ENCODE assay signal across 10 cellular contexts in genomic region chr12:121925361-121925725, GRCh38. TPM values are rescaled to one million over a fixed set of nuclear protein-coding genes. Genes with fewer than 3 reads are reported as not detected.
A peak's percentile ranks its signal among the peaks of the same experiment; 100 is the strongest.
DNase-seq lines count a peak whose midpoint lies in the region; ATAC-seq, FAIRE-seq and TF ChIP-seq lines count a peak whose summit lies in the region.
"Had no signal": no experiment of that assay in that cellular context is flagged by ENCODE, and none has a peak within 500 bp of the region (broad histone marks: within the 10 kb centered on the region; RNA-seq: fewer than 3 reads in every experiment).

No MANE protein-coding gene starts in this region.

- FAIRE-seq in kidney (lab: Jason Lieb, UNC): no peak

- no peaks in the 10 kb centered on the region for H4K20me1 ChIP-seq in H9 (ENCODE audit: control insufficient read depth, insufficient read depth, insufficient read length)

- no peak overlapping the region for H3K14ac ChIP-seq in H9 (ENCODE audit: insufficient read depth, low read length)

- intact Hi-C loops in body of pancreas (cut with DNase I): loop anchor here (10.0 kb wide), 1 partner anchor 269 kb away; no protein-coding TSS in a partner anchor
- intact Hi-C loops in kidney (cut with DNase I): no loop called here
- intact Hi-C loops in spleen (cut with DNase I; ENCODE audit: low total_unique reads): no loop called here

- H3K4me1 Mint-ChIP-seq in H9: peaks cover 26 to 33% of the 10 kb centered on the region in 2 experiments
- H3K4me1 Mint-ChIP-seq in activated naive CD8-positive, alpha-beta T cell treated with anti-CD3 and anti-CD28 coated beads for 36 hours: peaks cover 3% of the 10 kb centered on the region
- H3K4me1 Mint-ChIP-seq: immature natural killer cell had no signal

- no peak overlapping the region for H2BK120ac ChIP-seq in H9 (ENCODE audit: low read depth, low read length, poor library complexity, severe bottlenecking)

- no peak overlapping the region for H2AFZ ChIP-seq in H9 (ENCODE audit: low read length)

- H3K36me3 ChIP-seq in body of pancreas (replicated peaks in 1 of 2; ENCODE audit: insufficient read depth in 1 of 2, low read depth in 2 of 2) (no peaks in the 10 kb centered on the region), kidney (ENCODE audit: control insufficient read depth in 1 of 2, insufficient read depth in 2 of 2, low read length in 2 of 2) (no peaks in the 10 kb centered on the region), spleen (no peaks in the 10 kb centered on the region)

- no peaks in the 10 kb centered on the region for H3K9me3 ChIP-seq in H9 (ENCODE audit: control insufficient read depth, low read depth, low read length)
- H3K9me3 ChIP-seq in body of pancreas: no peaks in the 10 kb centered on the region
- H3K9me3 ChIP-seq in kidney (ENCODE audit: control insufficient read depth in 1 of 2, low read length in 2 of 2): no peaks in the 10 kb centered on the region
- H3K9me3 ChIP-seq in spleen: no peaks in the 10 kb centered on the region

- WGBS in H9 (ENCODE audit: extremely low coverage, insufficient read length, low lambda C conversion rate): no CpG with 5 or more reads among the region's 7 CpGs
- WGBS in body of pancreas, 2 donors: 55 to 67% methylated on average over 7 of the region's 7 CpGs
- 54 to 77% (median 72%) methylated on average over 7 of the region's 7 CpGs for WGBS in spleen, 5 donors

- H3K27ac ChIP-seq in H9 (ENCODE audit: insufficient read length, low read depth, low read length) (no peak overlapping the region), body of pancreas (peak overlapping the region in 3 of 4 donors; percentile 36 to 58 (median 57)), kidney (ENCODE audit: low read depth in 2 of 2, low read length in 2 of 2) (peak overlapping the region; percentile 63 to 79), spleen (peak overlapping the region in 7 of 8 donors; percentile 14 to 73 (median 63))

- H3K4me3 Mint-ChIP-seq in H9: no peak overlapping the region
- no peak overlapping the region for H3K4me3 Mint-ChIP-seq in activated naive CD8-positive, alpha-beta T cell treated with anti-CD3 and anti-CD28 coated beads for 36 hours
- H3K4me3 Mint-ChIP-seq: central memory CD8-positive, alpha-beta T cell; immature natural killer cell had no signal

- H3K4me1 ChIP-seq in H9 (ENCODE audit: insufficient read depth, low read length) (peaks cover 8% of the 10 kb centered on the region), body of pancreas (peaks cover 3% of the 10 kb centered on the region), kidney (ENCODE audit: control insufficient read depth in 1 of 2, insufficient read depth in 1 of 2, low read depth in 1 of 2, low read length in 2 of 2) (peaks cover 0 to 2% of the 10 kb centered on the region in 2 donors), spleen (peaks cover 13 to 23% (median 15%) of the 10 kb centered on the region in 6 donors)

- ATAC-seq in body of pancreas: no peak

- no peak overlapping the region for H4K91ac ChIP-seq in H9 (ENCODE audit: insufficient read length, low read depth, low read length)

- TF ChIP-seq CTCF in H9 (conservative IDR thresholded peaks at IDR 0.05) (no peak), body of pancreas (IDR thresholded peaks at IDR 0.05) (no peak), kidney (IDR thresholded peaks at IDR 0.05; ENCODE audit: borderline replicate concordance, extremely low read depth, insufficient read depth) (no peak), spleen (IDR thresholded peaks at IDR 0.05 in 8 of 11, conservative IDR thresholded peaks at IDR 0.05 in 3 of 11) (no peak)

- no peak overlapping the region for H3K4ac ChIP-seq in H9 (ENCODE audit: low read depth, low read length)

- no peak overlapping the region for H2AK5ac ChIP-seq in H9 (ENCODE audit: insufficient read length, low read length)

- H3K23ac ChIP-seq in H9 (ENCODE audit: insufficient read length, low read depth, low read length): no peak overlapping the region

- H3K79me1 ChIP-seq in H9 (ENCODE audit: insufficient read depth, low read depth, low read length, poor library complexity, severe bottlenecking): no peaks in the 10 kb centered on the region

- peak overlapping the region; percentile 5 for H3K4me2 ChIP-seq in H9 (ENCODE audit: insufficient read depth, insufficient read length, low read length)

- H3K27me3 ChIP-seq in H9 (ENCODE audit: insufficient read depth, low read length) (no peaks in the 10 kb centered on the region), body of pancreas (no peaks in the 10 kb centered on the region), spleen (replicated peaks in 1 of 7) (no peaks in the 10 kb centered on the region)

- no peak overlapping the region for H4K8ac ChIP-seq in H9 (replicated peaks; ENCODE audit: insufficient read length, low read depth, low read length)

- H3K9ac ChIP-seq in H9 (ENCODE audit: extremely low read depth, insufficient read length, low read length): no peak overlapping the region
- no peak overlapping the region for H3K9ac ChIP-seq in kidney (ENCODE audit: low read length in 2 of 2)

- H3K4me3 ChIP-seq in body of pancreas (no peak overlapping the region), kidney (ENCODE audit: low read length in 2 of 2) (no peak overlapping the region), spleen (no peak overlapping the region)

- H3K9me3 Mint-ChIP-seq in H9: no peaks in the 10 kb centered on the region
- H3K9me3 Mint-ChIP-seq in activated naive CD8-positive, alpha-beta T cell treated with anti-CD3 and anti-CD28 coated beads for 36 hours: no peaks in the 10 kb centered on the region
- H3K9me3 Mint-ChIP-seq: central memory CD8-positive, alpha-beta T cell; immature natural killer cell had no signal

- no peak overlapping the region for H2BK5ac ChIP-seq in H9 (ENCODE audit: insufficient read length, low read length)

- no peak overlapping the region for H2BK12ac ChIP-seq in H9 (ENCODE audit: insufficient read length, low read depth, low read length)

- H3K23me2 ChIP-seq in H9 (ENCODE audit: insufficient read length, low read depth, low read length, poor library complexity, severe bottlenecking): no peaks in the 10 kb centered on the region

- no peak overlapping the region for H3T11ph ChIP-seq in H9 (ENCODE audit: low read length)

- H3K79me2 ChIP-seq in H9 (ENCODE audit: insufficient read depth, low read length): no peaks in the 10 kb centered on the region

- DNase-seq in H9 (no peak), body of pancreas (no peak), kidney (no peak), spleen (no peak), OCI-M1 (lab: John Stamatoyannopoulos, UW) (no peak), mesenteric fat pad (ENCODE audit: low spot score) (no peak), NCI-H524 treated with DMSO at 0.1 percent for 48 hours (lab: John Stamatoyannopoulos, UW) (no peak)
- DNase-seq in activated naive CD8-positive, alpha-beta T cell treated with anti-CD3 and anti-CD28 coated beads for 36 hours: no peak
- DNase-seq: immature natural killer cell had no signal

- H3K27me3 Mint-ChIP-seq in H9 (ENCODE audit: low read depth): peaks cover 5% of the 10 kb centered on the region; the same call in 1 of the 2 replicates
- no peaks in the 10 kb centered on the region for H3K27me3 Mint-ChIP-seq in activated naive CD8-positive, alpha-beta T cell treated with anti-CD3 and anti-CD28 coated beads for 36 hours
- H3K27me3 Mint-ChIP-seq: central memory CD8-positive, alpha-beta T cell had no signal

- no peak overlapping the region for H3K18ac ChIP-seq in H9 (ENCODE audit: insufficient read length, low read depth, low read length)

- peak overlapping the region in 1 of 3 experiments; percentile 87; a peak in 2 of 7 replicates for H3K27ac Mint-ChIP-seq in H9
- H3K27ac Mint-ChIP-seq in activated naive CD8-positive, alpha-beta T cell treated with anti-CD3 and anti-CD28 coated beads for 36 hours: no peak overlapping the region
- H3K27ac Mint-ChIP-seq: immature natural killer cell had no signal

- no peak overlapping the region for H4K5ac ChIP-seq in H9 (ENCODE audit: insufficient read length, low read depth, low read length)

- TF ChIP-seq POLR2A in body of pancreas (IDR thresholded peaks at IDR 0.05) (no peak), spleen (IDR thresholded peaks at IDR 0.05) (no peak)

- no peak overlapping the region for H2BK15ac ChIP-seq in H9 (ENCODE audit: low read depth, low read length)

- H2BK20ac ChIP-seq in H9 (ENCODE audit: low read depth, low read length, poor library complexity, severe bottlenecking): no peak overlapping the region

- peaks cover 0 to 6% (median 0%) of the 10 kb centered on the region in 3 experiments; a peak in 1 of 7 replicates for H3K36me3 Mint-ChIP-seq in H9 (ENCODE audit: insufficient read depth in 1 of 3, low read depth in 3 of 3)
- H3K36me3 Mint-ChIP-seq in activated naive CD8-positive, alpha-beta T cell treated with anti-CD3 and anti-CD28 coated beads for 36 hours: no peaks in the 10 kb centered on the region

- no peak overlapping the region for H3K56ac ChIP-seq in H9 (ENCODE audit: insufficient read length, low read depth, low read length)

RNA-seq across cellular contexts. Expression of gene CFAP251, which starts 7.0 kb away (rescaled TPM):
- total RNA-seq in H9 (2021) (0.81 and 0.97 TPM in 2 replicates), body of pancreas (1 to 10 TPM; 3.6 to 7.0 TPM), kidney (10.8 TPM), spleen (10 to 100 TPM in 1 of 7 donors, 1 to 10 TPM in 6; 3.0 to 10.5 (median 6.1) TPM), mesenteric fat pad (2.1 TPM)
- polyA plus RNA-seq in kidney (ENCODE audit: insufficient read depth, low read depth, low replicate concordance) (2.9 TPM), spleen (1 to 10 TPM; 1.3 to 2.7 (median 1.7) TPM)
- 1 to 10 TPM; 1.3 to 1.8 TPM for total RNA-seq in activated naive CD8-positive, alpha-beta T cell treated with anti-CD3 and anti-CD28 coated beads for 36 hours

RNA-seq across cellular contexts. Expression of gene PSMD9, which starts 36.8 kb away (rescaled TPM):
- total RNA-seq in H9 (2021) (39.9 and 41.2 TPM in 2 replicates), body of pancreas (10 to 100 TPM; 23.1 to 42.3 TPM), kidney (54.9 TPM), spleen (10 to 100 TPM; 32.4 to 56.7 (median 43.6) TPM), mesenteric fat pad (54.7 TPM)
- polyA plus RNA-seq in kidney (ENCODE audit: insufficient read depth, low read depth, low replicate concordance) (115 TPM), spleen (10 to 100 TPM; 29.6 to 62.6 (median 49.6) TPM)
- 10 to 100 TPM; 64.3 to 68.5 TPM for total RNA-seq in activated naive CD8-positive, alpha-beta T cell treated with anti-CD3 and anti-CD28 coated beads for 36 hours
